8 cellular contexts compared by ENCODE assay signal in genomic region chr1:21344098-21344749, GRCh38. TPM values are rescaled to one million over a fixed set of nuclear protein-coding genes. Genes with fewer than 3 reads are reported as not detected.
DNase-seq lines count a peak whose midpoint lies in the region; ATAC-seq and TF ChIP-seq lines count a peak whose summit lies in the region.

No MANE protein-coding gene starts in this region.

- DNase-seq in left ventricle myocardium inferior (no peak), left cardiac atrium (no peak), brain microvascular endothelial cell (no peak), mucosa of descending colon (peak; percentile 35 to 61 (median 48)), cerebellar cortex (ENCODE audit: low spot score) (no peak), NOMO-1 treated with dmso at 0.1 percent for 144 hours (lab: John Stamatoyannopoulos, UW; ENCODE audit: unreplicated experiment) (no peak)
- no peak for DNase-seq in stimulated activated effector memory CD8-positive, alpha-beta T cell treated with anti-CD3 and anti-CD28 coated beads, Interleukin-12 subunit alpha, Interleukin-12 subunit beta, amount 100 ng/mL, for 72 hours (ENCODE audit: low spot score in 2 of 2)

- ATAC-seq in left cardiac atrium = no peak
- ATAC-seq in mucosa of descending colon = no peak
- ATAC-seq in HG03039 (IDR thresholded peaks at IDR 0.05; ENCODE audit: unreplicated experiment) = no peak
- ATAC-seq in stimulated activated effector memory CD8-positive, alpha-beta T cell treated with anti-CD3 and anti-CD28 coated beads, Interleukin-12 subunit alpha, Interleukin-12 subunit beta, amount 100 ng/mL, for 72 hours = no peak

- H3K27me3 ChIP-seq in left ventricle myocardium inferior (ENCODE audit: low read depth) (no peaks in the 10 kb centered on the region), brain microvascular endothelial cell (replicated peaks) (no peaks in the 10 kb centered on the region)

- peaks cover 44% of the 10 kb centered on the region for H3K4me1 Mint-ChIP-seq in stimulated activated effector memory CD8-positive, alpha-beta T cell treated with anti-CD3 and anti-CD28 coated beads, Interleukin-12 subunit alpha, Interleukin-12 subunit beta, amount 100 ng/mL, for 72 hours

- TF ChIP-seq CTCF in left ventricle myocardium inferior (IDR thresholded peaks at IDR 0.05; ENCODE audit: borderline replicate concordance) (no peak), brain microvascular endothelial cell (IDR thresholded peaks at IDR 0.05; ENCODE audit: low read depth, low read length, missing control alignments) (no peak), mucosa of descending colon (IDR thresholded peaks at IDR 0.05) (no peak)

- peaks cover 19% of the 10 kb centered on the region for H3K36me3 Mint-ChIP-seq in stimulated activated effector memory CD8-positive, alpha-beta T cell treated with anti-CD3 and anti-CD28 coated beads, Interleukin-12 subunit alpha, Interleukin-12 subunit beta, amount 100 ng/mL, for 72 hours

- peaks cover 67% of the 10 kb centered on the region for H3K4me1 ChIP-seq in left ventricle myocardium inferior
- peaks cover 45% of the 10 kb centered on the region for H3K4me1 ChIP-seq in mucosa of descending colon (ENCODE audit: low read depth)

- H3K9me3 ChIP-seq in left ventricle myocardium inferior (replicated peaks) = no peaks in the 10 kb centered on the region
- H3K9me3 ChIP-seq in mucosa of descending colon = no peaks in the 10 kb centered on the region

- H3K4me3 ChIP-seq in left ventricle myocardium inferior (peak overlapping the region; percentile 86), brain microvascular endothelial cell (ENCODE audit: low read depth, low read length) (peak overlapping the region; percentile 83), mucosa of descending colon (peak overlapping the region; percentile 76)

- H3K4me3 Mint-ChIP-seq in stimulated activated effector memory CD8-positive, alpha-beta T cell treated with anti-CD3 and anti-CD28 coated beads, Interleukin-12 subunit alpha, Interleukin-12 subunit beta, amount 100 ng/mL, for 72 hours = no peak overlapping the region

- H3K36me3 ChIP-seq in left ventricle myocardium inferior (no peaks in the 10 kb centered on the region), brain microvascular endothelial cell (replicated peaks) (no peaks in the 10 kb centered on the region), mucosa of descending colon (ENCODE audit: low read depth) (no peaks in the 10 kb centered on the region)

- H3K9me3 Mint-ChIP-seq in stimulated activated effector memory CD8-positive, alpha-beta T cell treated with anti-CD3 and anti-CD28 coated beads, Interleukin-12 subunit alpha, Interleukin-12 subunit beta, amount 100 ng/mL, for 72 hours = no peaks in the 10 kb centered on the region

- in situ Hi-C loops in brain microvascular endothelial cell (cut with HindIII; ENCODE audit: low pct_ligation_motif_present, low sequenced_read_pairs) = no loop called here

- intact Hi-C loops in left ventricle myocardium inferior (cut with micrococcal nuclease) = no loop called here
- intact Hi-C loops in left cardiac atrium (cut with DNase I) = loop anchor here (5.0 kb wide), 2 partner anchors 82 to 87 kb away; no protein-coding TSS in a partner anchor
- intact Hi-C loops in mucosa of descending colon (cut with DNase I, micrococcal nuclease) = no loop called here

- peak overlapping the region; percentile 86 for H3K27ac ChIP-seq in left ventricle myocardium inferior (replicated peaks)
- no peak overlapping the region for H3K27ac ChIP-seq in brain microvascular endothelial cell

- H3K27ac Mint-ChIP-seq in stimulated activated effector memory CD8-positive, alpha-beta T cell treated with anti-CD3 and anti-CD28 coated beads, Interleukin-12 subunit alpha, Interleukin-12 subunit beta, amount 100 ng/mL, for 72 hours = no peak overlapping the region

RNA-seq across cellular contexts. Expression of gene ECE1, which starts 54.0 kb away (rescaled TPM):
- total RNA-seq in left ventricle myocardium inferior (54.7 TPM), left cardiac atrium (100 to 1,000 TPM in 1 of 2 donors, 10 to 100 TPM in 1; 66.2 to 138 TPM), mucosa of descending colon (100 to 1,000 TPM; 103 to 161 (median 149) TPM)

Comparison
In these comparisons a context has a peak if more than half of its experiments do, and no peak if none do; other contexts are left out.
1. intact Hi-C loops: an anchor here in left cardiac atrium (5.0 kb wide); none called in left ventricle myocardium inferior and mucosa of descending colon.
2. DNase-seq: peak in mucosa of descending colon (3 of 3); none in left ventricle myocardium inferior (single experiment), left cardiac atrium (single experiment), brain microvascular endothelial cell (single experiment), cerebellar cortex (single experiment), stimulated activated effector memory CD8-positive, alpha-beta T cell treated with anti-CD3 and anti-CD28 coated beads, Interleukin-12 subunit alpha, Interleukin-12 subunit beta, amount 100 ng/mL, for 72 hours (0 of 2) and NOMO-1 treated with dmso at 0.1 percent for 144 hours (single experiment).
3. Peak in every context shown above with its lines, with median percentiles within 50 percentile points of each other: H3K4me3 ChIP-seq.